8 cellular contexts compared by ENCODE assay signal in the genomic region with DNA sequence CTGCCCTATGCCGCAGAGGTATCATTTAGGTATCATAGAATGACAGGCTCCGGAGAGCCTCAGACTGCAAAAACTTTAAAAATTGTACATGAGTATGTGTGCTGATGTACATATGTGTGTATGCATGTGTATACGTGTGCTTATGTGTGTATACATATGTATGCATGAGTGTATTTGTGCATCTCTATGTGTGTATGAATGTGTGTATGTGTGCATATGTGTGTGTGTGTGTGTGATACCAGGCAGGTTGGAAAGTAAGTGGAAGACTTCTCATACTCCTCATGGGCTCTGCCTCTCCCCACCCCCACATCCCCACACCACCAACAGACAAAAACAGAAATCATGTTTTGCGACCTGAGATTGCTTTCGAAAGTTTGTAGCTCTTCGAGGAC. TPM values are rescaled to one million over a fixed set of nuclear protein-coding genes. Genes with fewer than 3 reads are reported as not detected.
DNase-seq lines count a peak whose midpoint lies in the region; ATAC-seq and TF ChIP-seq lines count a peak whose summit lies in the region.

No MANE protein-coding gene starts in this region.

- peak overlapping the region; percentile 93 for H3K27ac Mint-ChIP-seq in stimulated activated naive CD8-positive, alpha-beta T cell treated with anti-CD3 and anti-CD28 coated beads, Interleukin-15, Interleukin-2, amounts not matched to agents 100 ng/mL and 50 ng/mL, for 24 hours

- ATAC-seq in stimulated activated naive CD8-positive, alpha-beta T cell treated with anti-CD3 and anti-CD28 coated beads, Interleukin-15, Interleukin-2, amounts not matched to agents 100 U/mL and 50 U/mL, for 24 hours: no peak
- peak; percentile 19 for ATAC-seq in HG03432 (IDR thresholded peaks at IDR 0.05; ENCODE audit: unreplicated experiment)

- H3K36me3 ChIP-seq in kidney epithelial cell (ENCODE audit: control insufficient read depth, insufficient read depth, low read length): no peaks in the 10 kb centered on the region
- H3K36me3 ChIP-seq in testis (ENCODE audit: low read depth, missing control alignments): no peaks in the 10 kb centered on the region

- H3K27me3 Mint-ChIP-seq in stimulated activated naive CD8-positive, alpha-beta T cell treated with anti-CD3 and anti-CD28 coated beads, Interleukin-15, Interleukin-2, amounts not matched to agents 100 ng/mL and 50 ng/mL, for 24 hours: peaks cover 13% of the 10 kb centered on the region

- peak overlapping the region in 1 of 2 donors; percentile 94 for H3K27ac ChIP-seq in testis

- peak overlapping the region; percentile 40 for H3K4me3 ChIP-seq in kidney epithelial cell (ENCODE audit: low read depth, low read length)
- peak overlapping the region; percentile 72 to 84 for H3K4me3 ChIP-seq in testis

- TF ChIP-seq POLR2A in testis (IDR thresholded peaks at IDR 0.05): no peak

- H3K4me3 Mint-ChIP-seq in stimulated activated naive CD8-positive, alpha-beta T cell treated with anti-CD3 and anti-CD28 coated beads, Interleukin-15, Interleukin-2, amounts not matched to agents 100 ng/mL and 50 ng/mL, for 24 hours: peak overlapping the region; percentile 85

- no peaks in the 10 kb centered on the region for H3K36me3 Mint-ChIP-seq in stimulated activated naive CD8-positive, alpha-beta T cell treated with anti-CD3 and anti-CD28 coated beads, Interleukin-15, Interleukin-2, amounts not matched to agents 100 ng/mL and 50 ng/mL, for 24 hours (ENCODE audit: low read depth)

- WGBS in testis, 2 donors: 26 to 32% methylated on average over 6 of the region's 6 CpGs

- no peaks in the 10 kb centered on the region for H3K9me3 ChIP-seq in testis

- peaks cover 19% of the 10 kb centered on the region for H3K4me1 ChIP-seq in testis

- H3K27me3 ChIP-seq in kidney epithelial cell (ENCODE audit: control insufficient read depth, insufficient read depth, low read length) (no peaks in the 10 kb centered on the region), testis (no peaks in the 10 kb centered on the region)

- no peak for DNase-seq in stimulated activated naive CD8-positive, alpha-beta T cell treated with anti-CD3 and anti-CD28 coated beads, Interleukin-15, Interleukin-2, amounts not matched to agents 100 U/mL and 50 U/mL, for 24 hours
- DNase-seq in amniotic epithelial cell (ENCODE audit: low read depth) (peak; percentile 8), kidney epithelial cell (ENCODE audit: low read depth) (no peak), testis (peak; percentile 27), NCI-H510A treated with DMSO at 0.1 percent for 48 hours (lab: John Stamatoyannopoulos, UW) (no peak), AG20443 (ENCODE audit: low spot score) (no peak)

- intact Hi-C loops in testis (cut with DNase I; ENCODE audit: low total_unique reads): no loop called here

- peaks cover 50% of the 10 kb centered on the region for H3K4me1 Mint-ChIP-seq in stimulated activated naive CD8-positive, alpha-beta T cell treated with anti-CD3 and anti-CD28 coated beads, Interleukin-15, Interleukin-2, amounts not matched to agents 100 ng/mL and 50 ng/mL, for 24 hours (ENCODE audit: low read depth)

- no peak for TF ChIP-seq CTCF in kidney epithelial cell (IDR thresholded peaks at IDR 0.05; ENCODE audit: insufficient read depth, low read length, poor library complexity, severe bottlenecking)
- TF ChIP-seq CTCF in testis (IDR thresholded peaks at IDR 0.05): no peak

- no peaks in the 10 kb centered on the region for H3K9me3 Mint-ChIP-seq in stimulated activated naive CD8-positive, alpha-beta T cell treated with anti-CD3 and anti-CD28 coated beads, Interleukin-15, Interleukin-2, amounts not matched to agents 100 ng/mL and 50 ng/mL, for 24 hours

RNA-seq across cellular contexts. Expression of gene TMEM117, which starts 0.6 kb away (rescaled TPM):
- total RNA-seq in kidney epithelial cell (3.5 and 12.4 TPM in 2 replicates), testis (10 to 100 TPM; 14.8 to 17.7 TPM)
- polyA plus RNA-seq in testis (ENCODE audit: insufficient read depth, low read depth, low replicate concordance): 6.1 TPM

RNA-seq across cellular contexts. Expression of gene TWF1, which starts 29.1 kb away (rescaled TPM):
- 132 and 137 TPM in 2 replicates for total RNA-seq in kidney epithelial cell
- 10 to 100 TPM; 35.7 to 39.1 TPM for total RNA-seq in testis
- polyA plus RNA-seq in testis (ENCODE audit: insufficient read depth, low read depth, low replicate concordance): 28.9 TPM

Comparison
In these comparisons a context has a peak if more than half of its experiments do, and no peak if none do; other contexts are left out.
1. DNase-seq: peak in amniotic epithelial cell (single experiment) and testis (single experiment); none in stimulated activated naive CD8-positive, alpha-beta T cell treated with anti-CD3 and anti-CD28 coated beads, Interleukin-15, Interleukin-2, amounts not matched to agents 100 U/mL and 50 U/mL, for 24 hours (single experiment), kidney epithelial cell (single experiment), NCI-H510A treated with DMSO at 0.1 percent for 48 hours (single experiment) and AG20443 (single experiment).